Comparison of ENCODE assay signal across 24 cellular contexts in the genomic region with DNA sequence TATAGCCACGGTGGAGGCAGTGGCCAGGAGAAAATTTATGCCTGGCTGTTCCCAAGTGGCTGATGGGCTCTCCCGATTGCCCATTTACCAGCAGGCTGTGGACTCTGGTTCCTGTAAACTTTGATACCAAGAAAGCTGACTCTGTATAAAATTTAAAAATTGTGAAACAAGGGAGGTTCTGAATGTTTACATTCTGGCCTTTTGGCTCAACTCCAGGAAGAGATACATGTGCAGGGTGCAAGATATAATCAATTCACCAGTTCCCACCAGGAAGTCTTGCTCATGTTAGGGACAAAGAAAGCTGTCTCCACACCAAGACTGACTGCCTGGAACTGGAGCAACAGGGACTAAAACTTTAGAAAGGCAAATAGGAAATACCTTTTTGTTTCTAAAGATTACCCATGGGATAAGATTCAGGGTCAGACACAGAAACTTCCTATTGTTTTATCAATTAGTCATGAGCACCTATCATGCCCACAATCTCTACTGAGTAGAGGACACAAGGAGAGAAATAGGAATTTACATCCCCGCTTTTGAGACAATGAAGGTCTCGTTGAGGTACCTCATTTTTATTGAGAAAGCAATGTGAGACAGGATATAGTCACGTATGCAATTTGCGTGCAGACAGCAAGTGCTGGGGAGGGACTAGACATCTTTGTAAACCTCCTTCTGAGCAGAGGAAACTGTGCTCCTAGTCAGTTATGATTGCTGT.
DNase-seq lines count a peak whose midpoint lies in the region; TF ChIP-seq lines count a peak whose summit lies in the region.
"Had no signal": no experiment of that assay in that cellular context is flagged by ENCODE, and none has a peak within 500 bp of the region (broad histone marks: within the 10 kb centered on the region; RNA-seq: fewer than 3 reads in every experiment).

No MANE protein-coding gene starts in this region.

- no peak overlapping the region for H3K18ac ChIP-seq in H9 (ENCODE audit: insufficient read length, low read depth, low read length)

- no peaks in the 10 kb centered on the region for H3K23me2 ChIP-seq in H9 (ENCODE audit: insufficient read length, low read depth, low read length, poor library complexity, severe bottlenecking)

- H3K27ac Mint-ChIP-seq in H9: no peak overlapping the region
- H3K27ac Mint-ChIP-seq: nephron progenitor cell, type B pancreatic cell had no signal

- no peaks in the 10 kb centered on the region; the same call in 1 of the 2 replicates for H3K27me3 Mint-ChIP-seq in H9 (ENCODE audit: low read depth)
- H3K27me3 Mint-ChIP-seq: type B pancreatic cell had no signal

- dilution Hi-C loops in mammary epithelial cell (cut with HindIII; ENCODE audit: low sequenced_read_pairs): no loop called here

- H4K20me1 ChIP-seq in mammary epithelial cell (ENCODE audit: insufficient read depth, low read length): no peaks in the 10 kb centered on the region
- no peaks in the 10 kb centered on the region for H4K20me1 ChIP-seq in H9 (ENCODE audit: control insufficient read depth, insufficient read depth, insufficient read length)

- H3K4me3 ChIP-seq in mammary epithelial cell (replicated peaks in 1 of 3; ENCODE audit: insufficient read depth in 1 of 3, low read depth in 2 of 3, low read length in 3 of 3): no peak overlapping the region
- no peak overlapping the region for H3K4me3 ChIP-seq in skeletal muscle cell (ENCODE audit: low read depth, low read length)
- H3K4me3 ChIP-seq: coronary artery, skin epidermis, stomach had no signal

- no peaks in the 10 kb centered on the region for H3K27me3 ChIP-seq in mammary epithelial cell (ENCODE audit: insufficient read depth, low read length)
- H3K27me3 ChIP-seq in H9 (ENCODE audit: insufficient read depth, low read length): no peaks in the 10 kb centered on the region
- H3K27me3 ChIP-seq: foreskin keratinocyte, stomach had no signal

- H2BK20ac ChIP-seq in H9 (ENCODE audit: low read depth, low read length, poor library complexity, severe bottlenecking): no peak overlapping the region

- in situ Hi-C loops in mammary epithelial cell (cut with MboI; ENCODE audit: low sequenced_read_pairs in 2 of 2): no loop called here

- peaks cover 12% of the 10 kb centered on the region for H3K4me1 ChIP-seq in mammary epithelial cell (ENCODE audit: insufficient read depth, low read length)
- H3K4me1 ChIP-seq in H9 (ENCODE audit: insufficient read depth, low read length): no peaks in the 10 kb centered on the region

- no peaks in the 10 kb centered on the region for H3K4me1 Mint-ChIP-seq in H9

- TF ChIP-seq CTCF in mammary epithelial cell (conservative IDR thresholded peaks at IDR 0.05 in 1 of 2, IDR thresholded peaks at IDR 0.05 in 1 of 2; ENCODE audit: extremely low read depth in 1 of 2, insufficient read depth in 1 of 2, low read depth in 1 of 2, low read length in 2 of 2) (no peak), H9 (conservative IDR thresholded peaks at IDR 0.05) (no peak)

- CTCF ChIA-PET in mammary epithelial cell (lab: Charles Lee; ENCODE audit: low non-redundant PET): interaction anchor here (0.6 kb wide), 1 partner anchor 36 kb away, joined by 9 read pairs; no protein-coding TSS in a partner anchor

- H3K14ac ChIP-seq in H9 (ENCODE audit: insufficient read depth, low read length): no peak overlapping the region

- intact Hi-C loops in mammary epithelial cell (cut with micrococcal nuclease): no loop called here

- H3K4me3 Mint-ChIP-seq in H9: no peak overlapping the region
- H3K4me3 Mint-ChIP-seq: activated T-cell treated with anti-CD3 and anti-CD28 coated beads, Interleukin-2, amount 50 U/mL, for 4 hours; CD8-positive, alpha-beta memory T cell; nephron progenitor cell; type B pancreatic cell had no signal

- no peak overlapping the region for H3T11ph ChIP-seq in H9 (ENCODE audit: low read length)

- H2BK15ac ChIP-seq in H9 (ENCODE audit: low read depth, low read length): no peak overlapping the region

- 74% methylated on average over 6 of the region's 6 CpGs for WGBS in mammary epithelial cell (ENCODE audit: low coverage, missing lambda C conversion rate)
- WGBS in H9 (ENCODE audit: extremely low coverage, insufficient read length, low lambda C conversion rate): no CpG with 5 or more reads among the region's 6 CpGs

- H2BK12ac ChIP-seq in H9 (ENCODE audit: insufficient read length, low read depth, low read length): no peak overlapping the region

- no peak overlapping the region for H2BK120ac ChIP-seq in H9 (ENCODE audit: low read depth, low read length, poor library complexity, severe bottlenecking)

- H4K5ac ChIP-seq in H9 (ENCODE audit: insufficient read length, low read depth, low read length): no peak overlapping the region

- no peaks in the 10 kb centered on the region for H3K36me3 ChIP-seq in mammary epithelial cell (ENCODE audit: insufficient read depth, low read length)
- H3K36me3 ChIP-seq: stomach had no signal

- no peak overlapping the region for H3K27ac ChIP-seq in mammary epithelial cell (ENCODE audit: insufficient read depth, low read depth, low read length)
- H3K27ac ChIP-seq in H9 (ENCODE audit: insufficient read length, low read depth, low read length): no peak overlapping the region
- H3K27ac ChIP-seq: coronary artery, foreskin keratinocyte, skin epidermis, stomach had no signal

- no peak overlapping the region for H2BK5ac ChIP-seq in H9 (ENCODE audit: insufficient read length, low read length)

- H3K4me2 ChIP-seq in mammary epithelial cell (ENCODE audit: insufficient read depth, low read depth, low read length) (no peak overlapping the region), H9 (ENCODE audit: insufficient read depth, insufficient read length, low read length) (no peak overlapping the region)

- H2AFZ ChIP-seq in mammary epithelial cell (ENCODE audit: low read depth, low read length) (no peak overlapping the region), H9 (ENCODE audit: low read length) (no peak overlapping the region)

- H3K9me3 ChIP-seq in mammary epithelial cell (replicated peaks; ENCODE audit: insufficient read depth, low read length) (no peaks in the 10 kb centered on the region), H9 (ENCODE audit: control insufficient read depth, low read depth, low read length) (no peaks in the 10 kb centered on the region)

- H4K91ac ChIP-seq in H9 (ENCODE audit: insufficient read length, low read depth, low read length): no peak overlapping the region

- no TSS peak for BruUV-seq in mammary epithelial cell (replicated peaks; lab: Mats Ljungman, UMichigan)

- no peaks in the 10 kb centered on the region; a peak in 2 of 5 replicates for H3K9me3 Mint-ChIP-seq in H9
- H3K9me3 Mint-ChIP-seq: activated naive CD4-positive, alpha-beta T cell treated with anti-CD3 and anti-CD28 coated beads, Interleukin-2, amount 50 U/mL, for 72 hours; activated T-cell treated with anti-CD3 and anti-CD28 coated beads, Interleukin-2, amount 50 U/mL, for 4 hours; CD8-positive, alpha-beta memory T cell; type B pancreatic cell had no signal

- H3K79me1 ChIP-seq in H9 (ENCODE audit: insufficient read depth, low read depth, low read length, poor library complexity, severe bottlenecking): no peaks in the 10 kb centered on the region

- no peak overlapping the region for H2AK5ac ChIP-seq in H9 (ENCODE audit: insufficient read length, low read length)

- H3K9ac ChIP-seq in mammary epithelial cell (ENCODE audit: insufficient read depth, low read length): no peak overlapping the region
- no peak overlapping the region for H3K9ac ChIP-seq in H9 (ENCODE audit: extremely low read depth, insufficient read length, low read length)

- H3K36me3 Mint-ChIP-seq in H9 (ENCODE audit: insufficient read depth in 1 of 3, low read depth in 3 of 3): 0 out of 7 replicates have a peak, but pooled peaks cover 0 to 2% (median 0%) of the 10 kb centered on the region in 3 experiments
- H3K36me3 Mint-ChIP-seq: activated naive CD4-positive, alpha-beta T cell treated with anti-CD3 and anti-CD28 coated beads, Interleukin-2, amount 50 U/mL, for 72 hours; type B pancreatic cell had no signal

- no peaks in the 10 kb centered on the region for H3K79me2 ChIP-seq in mammary epithelial cell (ENCODE audit: insufficient read depth, low read length)
- H3K79me2 ChIP-seq in H9 (ENCODE audit: insufficient read depth, low read length): no peaks in the 10 kb centered on the region

- no peak overlapping the region for H3K4ac ChIP-seq in H9 (ENCODE audit: low read depth, low read length)

- no peak overlapping the region for H4K8ac ChIP-seq in H9 (replicated peaks; ENCODE audit: insufficient read length, low read depth, low read length)

- no peak overlapping the region for H3K56ac ChIP-seq in H9 (ENCODE audit: insufficient read length, low read depth, low read length)

- no peak overlapping the region for H3K23ac ChIP-seq in H9 (ENCODE audit: insufficient read length, low read depth, low read length)

- DNase-seq in NCI-H69 (lab: John Stamatoyannopoulos, UW): peak; percentile 23
- DNase-seq in mammary epithelial cell: peak; percentile 73
- peak; percentile 54 for DNase-seq in iris pigment epithelial cell (ENCODE audit: low read depth)
- peak; percentile 56 for DNase-seq in skeletal muscle cell (ENCODE audit: low read depth)
- DNase-seq in amygdala (lab: John Stamatoyannopoulos, UW): no peak
- no peak for DNase-seq in NCI-H82 (lab: John Stamatoyannopoulos, UW)
- DNase-seq in H9: no peak
- DNase-seq: activated CD4-positive, alpha-beta T cell treated with anti-CD3 and anti-CD28 coated beads for 1 hour; activated T-cell treated with anti-CD3 and anti-CD28 coated beads, Interleukin-2, amount 50 U/mL, for 4 hours; CD8-positive, alpha-beta memory T cell; foreskin keratinocyte; hypothalamus; kidney; midbrain; NCI-H1105 treated with DMSO at 0.1 percent for 48 hours; NCI-H2107; nephron progenitor cell; stimulated activated CD4-positive, alpha-beta T cell treated with anti-CD3 and anti-CD28 coated beads, Interleukin-4, amount 100 ng/mL, for 24 hours; stomach; SW 1271 had no signal

Comparison
In these comparisons a context has a peak if more than half of its experiments do, and no peak if none do; other contexts are left out.
1. DNase-seq: peak in NCI-H69 (single experiment), mammary epithelial cell (single experiment), iris pigment epithelial cell (single experiment) and skeletal muscle cell (single experiment); none in amygdala (0 of 56), NCI-H82 (single experiment) and H9 (single experiment).